ENCODE assay signal across 18 cellular contexts in the genomic region with DNA sequence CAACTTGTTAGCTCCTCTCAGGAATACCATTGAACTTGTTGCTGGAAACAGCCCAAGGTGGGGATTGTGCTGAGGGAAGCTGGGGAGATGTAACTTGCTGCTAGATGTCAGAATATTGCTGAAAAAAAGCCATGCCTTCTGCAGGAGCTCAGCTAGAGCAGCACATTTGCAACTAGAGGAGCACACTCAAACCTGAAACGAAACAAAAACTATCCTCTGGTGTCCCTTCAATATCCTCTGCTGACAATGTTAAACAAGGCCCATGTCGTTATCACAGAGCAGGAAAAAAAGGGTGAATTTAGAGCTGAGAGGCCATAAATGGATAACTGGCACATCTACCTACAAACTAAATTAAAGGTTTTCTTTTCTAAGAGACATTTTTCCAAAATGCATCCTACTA. TPM values are rescaled to one million over a fixed set of nuclear protein-coding genes. Genes with fewer than 3 reads are reported as not detected.
DNase-seq lines count a peak whose midpoint lies in the region; ATAC-seq, FAIRE-seq and TF ChIP-seq lines count a peak whose summit lies in the region.
"Had no signal": no experiment of that assay in that cellular context is flagged by ENCODE, and none has a peak within 500 bp of the region (broad histone marks: within the 10 kb centered on the region; RNA-seq: fewer than 3 reads in every experiment).

No MANE protein-coding gene starts in this region.

- peaks cover 17% of the 10 kb centered on the region for H3K4me1 Mint-ChIP-seq in astrocyte (ENCODE audit: low read depth, unreplicated experiment)
- H3K4me1 Mint-ChIP-seq: brain had no signal

- no peaks in the 10 kb centered on the region for H3K36me3 ChIP-seq in astrocyte (ENCODE audit: insufficient read depth, low read length)
- H3K36me3 ChIP-seq in smooth muscle cell (ENCODE audit: low read depth), result no peaks in the 10 kb centered on the region
- H3K36me3 ChIP-seq: esophagus squamous epithelium, tibial nerve had no signal

- FAIRE-seq in astrocyte (lab: Jason Lieb, UNC), result peak; percentile 9

- H3K4me1 ChIP-seq in astrocyte (ENCODE audit: insufficient read depth, low read length) (peaks cover 7% of the 10 kb centered on the region), smooth muscle cell (ENCODE audit: low read depth) (peaks cover 11% of the 10 kb centered on the region)
- H3K4me1 ChIP-seq: esophagus squamous epithelium, tibial nerve had no signal

- no peak overlapping the region for H3K4me2 ChIP-seq in astrocyte (ENCODE audit: low read length)
- no peak overlapping the region for H3K4me2 ChIP-seq in smooth muscle cell

- no peaks in the 10 kb centered on the region for H3K27me3 ChIP-seq in astrocyte (ENCODE audit: insufficient read depth, low read length)
- H3K27me3 ChIP-seq in dorsolateral prefrontal cortex, result peaks cover 0 to 5% (median 0%) of the 10 kb centered on the region in 45 donors
- no peaks in the 10 kb centered on the region for H3K27me3 ChIP-seq in smooth muscle cell (ENCODE audit: low read depth)
- H3K27me3 ChIP-seq: esophagus squamous epithelium, tibial nerve had no signal

- H3K4me3 Mint-ChIP-seq in astrocyte (ENCODE audit: unreplicated experiment), result no peak overlapping the region
- H3K4me3 Mint-ChIP-seq: brain; CD4-positive, alpha-beta T cell had no signal

- no peaks in the 10 kb centered on the region for H3K36me3 Mint-ChIP-seq in astrocyte (ENCODE audit: low read depth, unreplicated experiment)
- H3K36me3 Mint-ChIP-seq: brain had no signal

- 76% methylated on average over 2 of the region's 2 CpGs for WGBS in smooth muscle cell (ENCODE audit: low lambda C conversion rate)

- ATAC-seq in GM18520 (IDR thresholded peaks at IDR 0.05; ENCODE audit: unreplicated experiment) (peak; percentile 92), GM21390 (IDR thresholded peaks at IDR 0.05; ENCODE audit: unreplicated experiment) (peak; percentile 92), HG03045 (IDR thresholded peaks at IDR 0.05; ENCODE audit: unreplicated experiment) (peak; percentile 90), left lobe of liver (no peak)

- no peak for DNase-seq in astrocyte (ENCODE audit: low read depth)
- DNase-seq in dorsolateral prefrontal cortex, result no peak
- no peak for DNase-seq in left lobe of liver (ENCODE audit: low spot score)
- DNase-seq in NCI-H69 (lab: John Stamatoyannopoulos, UW), result no peak
- no peak for DNase-seq in smooth muscle cell (lab: John Stamatoyannopoulos, UW; ENCODE audit: unreplicated experiment)
- DNase-seq: activated CD8-positive, alpha-beta memory T cell treated with anti-CD3 and anti-CD28 coated beads, Interleukin-2, amount 50 U/mL, for 48 hours; CD4-positive, alpha-beta T cell; esophagus squamous epithelium; Kasumi-1; kidney glomerular epithelial cell; nucleus accumbens; stimulated activated CD4-positive, alpha-beta T cell treated with anti-CD3 and anti-CD28 coated beads, Interleukin-4, amount 100 ng/mL, for 24 hours had no signal

- no peaks in the 10 kb centered on the region for H3K27me3 Mint-ChIP-seq in astrocyte (ENCODE audit: low read depth, unreplicated experiment)
- H3K27me3 Mint-ChIP-seq: brain; CD4-positive, alpha-beta T cell had no signal

- H3K27ac ChIP-seq in astrocyte (ENCODE audit: low read depth, low read length), result no peak overlapping the region
- no peak overlapping the region for H3K27ac ChIP-seq in dorsolateral prefrontal cortex
- H3K27ac ChIP-seq in smooth muscle cell (ENCODE audit: low read depth), result no peak overlapping the region
- H3K27ac ChIP-seq: esophagus squamous epithelium, tibial nerve had no signal

- no peak overlapping the region for H2AFZ ChIP-seq in astrocyte (ENCODE audit: low read depth, low read length)
- H2AFZ ChIP-seq in smooth muscle cell (ENCODE audit: low read depth), result no peak overlapping the region

- no peaks in the 10 kb centered on the region for H3K9me3 Mint-ChIP-seq in astrocyte (ENCODE audit: unreplicated experiment)
- H3K9me3 Mint-ChIP-seq: CD4-positive, alpha-beta T cell had no signal

- no peak for TF ChIP-seq CTCF in astrocyte (IDR thresholded peaks at IDR 0.05; ENCODE audit: insufficient read depth, low read depth, low read length)
- TF ChIP-seq CTCF in dorsolateral prefrontal cortex (IDR thresholded peaks at IDR 0.05 in 54 of 56, conservative IDR thresholded peaks at IDR 0.05 in 2 of 56; ENCODE audit: low read depth in 1 of 56, partially characterized antibody in 56 of 56), result no peak
- no peak for TF ChIP-seq CTCF in smooth muscle cell (IDR thresholded peaks at IDR 0.05; ENCODE audit: borderline replicate concordance, insufficient read depth, poor library complexity, severe bottlenecking)

- H3K9ac ChIP-seq in astrocyte (ENCODE audit: low read length), result no peak overlapping the region
- no peak overlapping the region for H3K9ac ChIP-seq in smooth muscle cell (ENCODE audit: low read depth)

- H4K20me1 ChIP-seq in astrocyte (ENCODE audit: insufficient read depth, low read length) (no peaks in the 10 kb centered on the region), smooth muscle cell (ENCODE audit: low read depth) (no peaks in the 10 kb centered on the region)

- no peak overlapping the region for H3K27ac Mint-ChIP-seq in astrocyte (ENCODE audit: unreplicated experiment)
- H3K27ac Mint-ChIP-seq: CD4-positive, alpha-beta T cell had no signal

- no peak overlapping the region for H3K4me3 ChIP-seq in astrocyte (ENCODE audit: insufficient read depth, low read depth, low read length)
- no peak overlapping the region for H3K4me3 ChIP-seq in dorsolateral prefrontal cortex
- no peak overlapping the region for H3K4me3 ChIP-seq in smooth muscle cell
- H3K4me3 ChIP-seq: esophagus squamous epithelium, tibial nerve had no signal

- no peaks in the 10 kb centered on the region for H3F3A ChIP-seq in smooth muscle cell (ENCODE audit: low read depth)

- no peaks in the 10 kb centered on the region for H3K79me2 ChIP-seq in astrocyte (ENCODE audit: insufficient read depth, low read length)
- H3K79me2 ChIP-seq in smooth muscle cell (ENCODE audit: low read depth), result no peaks in the 10 kb centered on the region

- no peaks in the 10 kb centered on the region for H3K9me3 ChIP-seq in astrocyte (ENCODE audit: insufficient read depth, low read depth, low read length)
- H3K9me3 ChIP-seq in smooth muscle cell (replicated peaks; ENCODE audit: low read depth), result no peaks in the 10 kb centered on the region
- H3K9me3 ChIP-seq: esophagus squamous epithelium, tibial nerve had no signal

- intact Hi-C loops in dorsolateral prefrontal cortex (cut with DNase I), result no loop called here

RNA-seq across cellular contexts. Expression of a gene that starts 53.7 kb away (rescaled TPM):
- total RNA-seq in astrocyte, result 0.19 and 2.0 TPM in 2 replicates
- under 1 TPM in 112 of 120 experiments, not detected in 8; 0.04 to 0.83 (median 0.16) TPM for total RNA-seq in dorsolateral prefrontal cortex
- total RNA-seq in left lobe of liver, result 0.38 TPM
- total RNA-seq in smooth muscle cell, result 1.3 and 2.9 TPM in 2 replicates
- 0.33 TPM in 1 of 2 replicates, not detected in the other for polyA plus RNA-seq in smooth muscle cell
- total RNA-seq: T-helper 1 cell treated with Interleukin-12 subunit alpha and Interleukin-12 subunit beta and Interleukin-4 antibody, amounts not matched to agents 30 ng/mL and 1 ng/mL, for 36 hours had no signal

RNA-seq across cellular contexts. Expression of a gene that starts 59.8 kb away (rescaled TPM):
- total RNA-seq in astrocyte (10.8 and 11.1 TPM in 2 replicates), dorsolateral prefrontal cortex (100 to 1,000 TPM in 39 of 120 experiments, 10 to 100 TPM in 81; 39.2 to 161 (median 86.9) TPM), left lobe of liver (1.3 TPM), smooth muscle cell (10.2 and 11.5 TPM in 2 replicates)
- 0.38 and 1.5 TPM in 2 replicates for polyA plus RNA-seq in smooth muscle cell
- total RNA-seq: CD4-positive, alpha-beta T cell; T-helper 1 cell treated with Interleukin-12 subunit alpha and Interleukin-12 subunit beta and Interleukin-4 antibody, amounts not matched to agents 30 ng/mL and 1 ng/mL, for 36 hours had no signal
